In genomic region chr2:199757466-199757865, GRCh38 we compare ENCODE assay signal across 1 cellular context.
TF ChIP-seq lines count a peak whose summit lies in the region.

No MANE protein-coding gene starts in this region.

TF ChIP-seq in IMR-90, 13 proteins besides CTCF, POLR2A, EP300 and RAD21 (continued from another document):
- TF ChIP-seq RCOR1 (IDR thresholded peaks at IDR 0.05; ENCODE audit: insufficient replicate concordance, low read length) (no peak), CEBPB (IDR thresholded peaks at IDR 0.05; ENCODE audit: low read depth, low read length) (no peak), BHLHE40 (IDR thresholded peaks at IDR 0.05; ENCODE audit: low read depth, low read length) (no peak), MXI1 (IDR thresholded peaks at IDR 0.05; ENCODE audit: borderline replicate concordance, low read depth, low read length) (no peak), MAZ (IDR thresholded peaks at IDR 0.05; ENCODE audit: borderline replicate concordance, low read depth, low read length) (no peak), RFX5 (IDR thresholded peaks at IDR 0.05; ENCODE audit: low read depth, low read length) (no peak), USF2 (IDR thresholded peaks at IDR 0.05; ENCODE audit: low read depth, low read length) (no peak), ELK1 (IDR thresholded peaks at IDR 0.05; ENCODE audit: borderline replicate concordance, low read depth, low read length) (no peak), CHD1 (IDR thresholded peaks at IDR 0.05; ENCODE audit: low read depth, low read length) (no peak)
